In genomic region chr4:83599183-83599582, GRCh38 we compare ENCODE assay signal across 9 cellular contexts.
DNase-seq lines count a peak whose midpoint lies in the region; ATAC-seq, FAIRE-seq and TF ChIP-seq lines count a peak whose summit lies in the region.
"Had no signal": no experiment of that assay in that cellular context is flagged by ENCODE, and none has a peak within 500 bp of the region (broad histone marks: within the 10 kb centered on the region; RNA-seq: fewer than 3 reads in every experiment).

No MANE protein-coding gene starts in this region.

- TF ChIP-seq RAD21 in GM12878 (IDR thresholded peaks at IDR 0.05; ENCODE audit: insufficient read depth, low read depth, low read length): no peak

- TF ChIP-seq POLR2A in GM12878 (IDR thresholded peaks at IDR 0.05; ENCODE audit: low read depth, low read length) (no peak), body of pancreas (IDR thresholded peaks at IDR 0.05) (no peak)

- CTCF ChIA-PET in GM12878 (lab: Yijun Ruan, JAX): interaction anchor here (0.6 to 1.4 kb wide), 2 partner anchors 139 to 1908 kb away, joined by 3 to 4 read pairs; no protein-coding TSS in a partner anchor

- no peak overlapping the region for H3K4me2 ChIP-seq in GM12878 (ENCODE audit: control insufficient read depth, insufficient read depth)

- H3K27me3 ChIP-seq in right cardiac atrium (ENCODE audit: control insufficient read depth, insufficient read depth) (no peaks in the 10 kb centered on the region), GM12878 (replicated peaks in 1 of 2; ENCODE audit: control insufficient read depth in 2 of 2, insufficient read depth in 2 of 2, low read length in 1 of 2) (no peaks in the 10 kb centered on the region), body of pancreas (no peaks in the 10 kb centered on the region)

- no peaks in the 10 kb centered on the region for H3K9me3 ChIP-seq in right cardiac atrium (ENCODE audit: control insufficient read depth, low read length)
- no peaks in the 10 kb centered on the region; the same call in 2 of the 3 replicates for H3K9me3 ChIP-seq in GM12878 (replicated peaks; ENCODE audit: control insufficient read depth, insufficient read depth, low read length)
- H3K9me3 ChIP-seq in body of pancreas: no peaks in the 10 kb centered on the region

- peak overlapping the region; percentile 22 for H2AFZ ChIP-seq in GM12878 (ENCODE audit: control insufficient read depth, low read depth, low read length)

- DNase-seq in left ventricle myocardium superior (no peak), right cardiac atrium (no peak), HT1080 (ENCODE audit: low read depth) (peak; percentile 70), GM12878 (ENCODE audit: low read depth, low spot score) (no peak), urothelium cell line (ENCODE audit: low spot score) (peak; percentile 39), body of pancreas (no peak), islet precursor cell (no peak), immature natural killer cell (no peak)

- no peak overlapping the region for H3K27ac ChIP-seq in right cardiac atrium (ENCODE audit: low read length)
- H3K27ac ChIP-seq in GM12878 (ENCODE audit: control insufficient read depth, insufficient read depth): no peak overlapping the region
- H3K27ac ChIP-seq in body of pancreas: no peak overlapping the region

- H3K79me2 ChIP-seq in GM12878 (ENCODE audit: control insufficient read depth, insufficient read depth, low read length): no peaks in the 10 kb centered on the region

- no TSS peak for BruUV-seq in GM12878 (replicated peaks; lab: Mats Ljungman, UMichigan)

- RAD21 ChIA-PET in GM12878 (lab: Charles Lee; ENCODE audit: unreplicated experiment): interaction anchor here (1.2 to 1.3 kb wide), 2 partner anchors 17 to 89 kb away, joined by 3 read pairs; no protein-coding TSS in a partner anchor

- 74% methylated on average over 1 of the region's 1 CpG for whole genome bisulfite sequencing in right cardiac atrium
- WGBS in GM12878 (ENCODE audit: insufficient coverage, insufficient replicate concordance, low lambda C conversion rate, missing lambda C conversion rate): 0% methylated on average over 1 of the region's 1 CpG
- 0 to 92% methylated on average over 1 of the region's 1 CpG for WGBS in body of pancreas, 2 donors

- H3K36me3 ChIP-seq in GM12878 (ENCODE audit: control insufficient read depth in 2 of 2, insufficient read depth in 2 of 2, low read length in 1 of 2) (no peaks in the 10 kb centered on the region), body of pancreas (replicated peaks in 1 of 2; ENCODE audit: insufficient read depth in 1 of 2, low read depth in 2 of 2) (no peaks in the 10 kb centered on the region)

- H3K27ac Mint-ChIP-seq in immature natural killer cell: no peak overlapping the region
- H3K27ac Mint-ChIP-seq: stimulated activated naive CD8-positive, alpha-beta T cell treated with anti-CD3 and anti-CD28 coated beads, Interleukin-15, Interleukin-2, amounts not matched to agents 100 ng/mL and 50 ng/mL, for 24 hours had no signal

- H4K20me1 ChIP-seq in GM12878 (ENCODE audit: control insufficient read depth, insufficient read depth): no peaks in the 10 kb centered on the region

- TF ChIP-seq CTCF in GM12878 (IDR thresholded peaks at IDR 0.05 in 2 of 3, conservative IDR thresholded peaks at IDR 0.05 in 1 of 3; ENCODE audit: control insufficient read depth in 2 of 3, extremely low read depth in 1 of 3, insufficient read depth in 1 of 3, low read depth in 3 of 3, low read length in 3 of 3) (no peak), body of pancreas (IDR thresholded peaks at IDR 0.05) (no peak)

- POLR2A ChIA-PET in GM12878 (lab: Charles Lee): interaction anchor here (0.9 kb wide), 1 partner anchor 9 kb away, joined by 3 read pairs; no protein-coding TSS in a partner anchor

- H3K4me3 ChIP-seq in right cardiac atrium (ENCODE audit: low read length) (no peak overlapping the region), GM12878 (no peak overlapping the region), body of pancreas (no peak overlapping the region)

- in situ Hi-C loops in GM12878 (cut with MboI): no loop called here

- no peak for TF ChIP-seq EP300 in GM12878 (IDR thresholded peaks at IDR 0.05; ENCODE audit: borderline replicate concordance in 1 of 2, control insufficient read depth in 1 of 2, low read depth in 2 of 2, low read length in 2 of 2)

- FAIRE-seq in GM12878 (lab: Jason Lieb, UNC): no peak
- FAIRE-seq in urothelium cell line (lab: Jason Lieb, UNC): peak; percentile 30

- SMC1A ChIA-PET in GM12878 (lab: Charles Lee; ENCODE audit: uncharacterized antibody, unreplicated experiment): interaction anchor here (0.8 to 1.3 kb wide), 3 partner anchors 9 to 46 kb away, joined by 3 to 4 read pairs (median 3); no protein-coding TSS in a partner anchor

- intact Hi-C loops in left ventricle myocardium superior (cut with micrococcal nuclease) (no loop called here), right cardiac atrium (cut with DNase I) (no loop called here), GM12878 (cut with micrococcal nuclease; ENCODE audit: unreplicated experiment) (no loop called here), body of pancreas (cut with DNase I) (no loop called here)

- H3K9me3 Mint-ChIP-seq in immature natural killer cell: no peaks in the 10 kb centered on the region

- ATAC-seq in left ventricle myocardium superior (peak; percentile 27), right cardiac atrium (no peak), GM12878 (peak; percentile 98), body of pancreas (no peak)

- no peaks in the 10 kb centered on the region for H3K4me1 Mint-ChIP-seq in immature natural killer cell

- H3K36me3 Mint-ChIP-seq in immature natural killer cell: peaks cover 0 to 3% (median 0%) of the 10 kb centered on the region in 3 donors

- H3K4me1 ChIP-seq in right cardiac atrium (ENCODE audit: control insufficient read depth, insufficient read depth, low read length): no peaks in the 10 kb centered on the region
- H3K4me1 ChIP-seq in GM12878 (ENCODE audit: control insufficient read depth, insufficient read depth, low read length): no peaks in the 10 kb centered on the region
- no peaks in the 10 kb centered on the region for H3K4me1 ChIP-seq in body of pancreas

- H3K27me3 Mint-ChIP-seq in immature natural killer cell (ENCODE audit: low read depth in 3 of 3): peaks cover 0 to 6% (median 2%) of the 10 kb centered on the region in 3 donors
- H3K27me3 Mint-ChIP-seq: stimulated activated naive CD8-positive, alpha-beta T cell treated with anti-CD3 and anti-CD28 coated beads, Interleukin-15, Interleukin-2, amounts not matched to agents 100 ng/mL and 50 ng/mL, for 24 hours had no signal

- H3K4me3 Mint-ChIP-seq in immature natural killer cell: no peak overlapping the region
- H3K4me3 Mint-ChIP-seq: stimulated activated naive CD8-positive, alpha-beta T cell treated with anti-CD3 and anti-CD28 coated beads, Interleukin-15, Interleukin-2, amounts not matched to agents 100 ng/mL and 50 ng/mL, for 24 hours had no signal

- no peak overlapping the region for H3K9ac ChIP-seq in GM12878 (ENCODE audit: control insufficient read depth, insufficient read depth, low read length)

TF ChIP-seq in GM12878, 131 proteins besides CTCF, POLR2A, EP300 and RAD21:
- 0 out of 2 replicates have a peak, but pooled peaks have one; percentile 13 for TF ChIP-seq YY1 (IDR thresholded peaks at IDR 0.05; ENCODE audit: low read depth, low read length)
- no peak for TF ChIP-seq ASH2L (IDR thresholded peaks at IDR 0.05; ENCODE audit: borderline replicate concordance, low read depth)
- no peak for TF ChIP-seq CBX5 (IDR thresholded peaks at IDR 0.05; ENCODE audit: low read depth)
- TF ChIP-seq, protein P1, sequence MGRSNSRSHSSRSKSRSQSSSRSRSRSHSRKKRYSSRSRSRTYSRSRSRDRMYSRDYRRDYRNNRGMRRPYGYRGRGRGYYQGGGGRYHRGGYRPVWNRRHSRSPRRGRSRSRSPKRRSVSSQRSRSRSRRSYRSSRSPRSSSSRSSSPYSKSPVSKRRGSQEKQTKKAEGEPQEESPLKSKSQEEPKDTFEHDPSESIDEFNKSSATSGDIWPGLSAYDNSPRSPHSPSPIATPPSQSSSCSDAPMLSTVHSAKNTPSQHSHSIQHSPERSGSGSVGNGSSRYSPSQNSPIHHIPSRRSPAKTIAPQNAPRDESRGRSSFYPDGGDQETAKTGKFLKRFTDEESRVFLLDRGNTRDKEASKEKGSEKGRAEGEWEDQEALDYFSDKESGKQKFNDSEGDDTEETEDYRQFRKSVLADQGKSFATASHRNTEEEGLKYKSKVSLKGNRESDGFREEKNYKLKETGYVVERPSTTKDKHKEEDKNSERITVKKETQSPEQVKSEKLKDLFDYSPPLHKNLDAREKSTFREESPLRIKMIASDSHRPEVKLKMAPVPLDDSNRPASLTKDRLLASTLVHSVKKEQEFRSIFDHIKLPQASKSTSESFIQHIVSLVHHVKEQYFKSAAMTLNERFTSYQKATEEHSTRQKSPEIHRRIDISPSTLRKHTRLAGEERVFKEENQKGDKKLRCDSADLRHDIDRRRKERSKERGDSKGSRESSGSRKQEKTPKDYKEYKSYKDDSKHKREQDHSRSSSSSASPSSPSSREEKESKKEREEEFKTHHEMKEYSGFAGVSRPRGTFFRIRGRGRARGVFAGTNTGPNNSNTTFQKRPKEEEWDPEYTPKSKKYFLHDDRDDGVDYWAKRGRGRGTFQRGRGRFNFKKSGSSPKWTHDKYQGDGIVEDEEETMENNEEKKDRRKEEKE (IDR thresholded peaks at IDR 0.05): no peak
- peak; percentile 29; the same call in 1 of the 2 replicates for TF ChIP-seq RAD51 (IDR thresholded peaks at IDR 0.05)
- peak; percentile 56 for TF ChIP-seq SIX5 (IDR thresholded peaks at IDR 0.05; ENCODE audit: low read depth, low read length, severe bottlenecking)
- peak; percentile 33; the same call in 1 of the 2 replicates for TF ChIP-seq HCFC1 (IDR thresholded peaks at IDR 0.05; ENCODE audit: low read length)
- no peak for TF ChIP-seq JUND (IDR thresholded peaks at IDR 0.05; ENCODE audit: low read depth, low read length)
- TF ChIP-seq SMARCA5 (IDR thresholded peaks at IDR 0.05): no peak
TF ChIP-seq in GM12878: peak in this region for 4.

Comparison
In these comparisons a context has a peak if more than half of its experiments do, and no peak if none do; other contexts are left out.
1. ATAC-seq: peak in left ventricle myocardium superior (single experiment) and GM12878 (single experiment); none in right cardiac atrium (0 of 2) and body of pancreas (single experiment).
2. DNase-seq: peak in HT1080 (single experiment) and urothelium cell line (single experiment); none in left ventricle myocardium superior (single experiment), right cardiac atrium (0 of 3), GM12878 (single experiment), body of pancreas (0 of 4), islet precursor cell (single experiment) and immature natural killer cell (0 of 3).